Comparison of ENCODE assay signal across 9 cellular contexts in genomic region chr14:50741571-50741970, GRCh38.
DNase-seq lines count a peak whose midpoint lies in the region; ATAC-seq and TF ChIP-seq lines count a peak whose summit lies in the region.
"Had no signal": no experiment of that assay in that cellular context is flagged by ENCODE, and none has a peak within 500 bp of the region (broad histone marks: within the 10 kb centered on the region; RNA-seq: fewer than 3 reads in every experiment).

No MANE protein-coding gene starts in this region.

- H3K4me1 ChIP-seq in Caco-2, result no peaks in the 10 kb centered on the region

- H3K27ac Mint-ChIP-seq in activated naive CD4-positive, alpha-beta T cell treated with anti-CD3 and anti-CD28 coated beads for 36 hours, result peak overlapping the region; percentile 36
- H3K27ac Mint-ChIP-seq in stimulated activated naive B cell treated with anti-CD40 and anti-IgM and Interleukin-4, amounts not matched to agents 10 μg/mL and 1 μg/mL and 100 μg/mL, for 72 hours, result peak overlapping the region; percentile 9
- H3K27ac Mint-ChIP-seq in Caco-2 (ENCODE audit: unreplicated experiment), result no peak overlapping the region

- CTCF ChIA-PET in activated naive CD4-positive, alpha-beta T cell treated with anti-CD3 and anti-CD28 coated beads for 36 hours (lab: Charles Lee), result interaction anchor here (0.6 kb wide), 1 partner anchor 141 kb away, joined by 3 read pairs; no protein-coding TSS in a partner anchor
- CTCF ChIA-PET in Caco-2 (lab: Charles Lee), result no interaction called here

- H3K9me3 ChIP-seq in Caco-2, result no peaks in the 10 kb centered on the region
- H3K9me3 ChIP-seq: thyroid gland had no signal

- peak; percentile 17 for DNase-seq in activated naive CD4-positive, alpha-beta T cell treated with anti-CD3 and anti-CD28 coated beads for 36 hours
- no peak for DNase-seq in activated naive CD4-positive, alpha-beta T cell treated with Interleukin-2 at 50 U/mL for 16 hours
- DNase-seq in RPMI8226, result peak; percentile 33
- DNase-seq in dorsolateral prefrontal cortex, result no peak
- no peak for DNase-seq in stimulated activated naive B cell treated with anti-CD40 and anti-IgM and Interleukin-4, amounts not matched to agents 10 μg/mL and 1 μg/mL and 100 μg/mL, for 72 hours
- no peak for DNase-seq in Caco-2
- DNase-seq in sciatic nerve (ENCODE audit: low spot score), result no peak
- no peak for DNase-seq in RKO (ENCODE audit: low spot score)
- DNase-seq: thyroid gland had no signal

- no peaks in the 10 kb centered on the region for H3K27me3 Mint-ChIP-seq in activated naive CD4-positive, alpha-beta T cell treated with anti-CD3 and anti-CD28 coated beads for 36 hours (ENCODE audit: low read depth)
- no peaks in the 10 kb centered on the region for H3K27me3 Mint-ChIP-seq in stimulated activated naive B cell treated with anti-CD40 and anti-IgM and Interleukin-4, amounts not matched to agents 10 μg/mL and 1 μg/mL and 100 μg/mL, for 72 hours
- H3K27me3 Mint-ChIP-seq in Caco-2 (ENCODE audit: insufficient read depth, unreplicated experiment), result no peaks in the 10 kb centered on the region

- H3K4me3 ChIP-seq in dorsolateral prefrontal cortex (no peak overlapping the region), Caco-2 (ENCODE audit: low read depth, low read length) (no peak overlapping the region)
- H3K4me3 ChIP-seq: thyroid gland had no signal

- H3K27me3 ChIP-seq in dorsolateral prefrontal cortex (no peaks in the 10 kb centered on the region), Caco-2 (replicated peaks; ENCODE audit: control insufficient read depth, insufficient read depth, low read length) (no peaks in the 10 kb centered on the region)
- H3K27me3 ChIP-seq: thyroid gland had no signal

- no peak overlapping the region for H3K4me3 Mint-ChIP-seq in activated naive CD4-positive, alpha-beta T cell treated with anti-CD3 and anti-CD28 coated beads for 36 hours
- no peak overlapping the region for H3K4me3 Mint-ChIP-seq in stimulated activated naive B cell treated with anti-CD40 and anti-IgM and Interleukin-4, amounts not matched to agents 10 μg/mL and 1 μg/mL and 100 μg/mL, for 72 hours
- H3K4me3 Mint-ChIP-seq in Caco-2 (ENCODE audit: unreplicated experiment), result no peak overlapping the region

- H3K27ac ChIP-seq in dorsolateral prefrontal cortex, result peak overlapping the region in 48 of 59 donors; percentile 6 to 90 (median 60)
- H3K27ac ChIP-seq: thyroid gland had no signal

- no TSS peak for BruUV-seq in Caco-2 (replicated peaks; lab: Mats Ljungman, UMichigan)

- H3K9me3 Mint-ChIP-seq in activated naive CD4-positive, alpha-beta T cell treated with anti-CD3 and anti-CD28 coated beads for 36 hours, result no peaks in the 10 kb centered on the region
- no peaks in the 10 kb centered on the region for H3K9me3 Mint-ChIP-seq in stimulated activated naive B cell treated with anti-CD40 and anti-IgM and Interleukin-4, amounts not matched to agents 10 μg/mL and 1 μg/mL and 100 μg/mL, for 72 hours
- no peaks in the 10 kb centered on the region for H3K9me3 Mint-ChIP-seq in Caco-2 (ENCODE audit: unreplicated experiment)

- TF ChIP-seq CTCF in dorsolateral prefrontal cortex (IDR thresholded peaks at IDR 0.05 in 54 of 56, conservative IDR thresholded peaks at IDR 0.05 in 2 of 56; ENCODE audit: low read depth in 1 of 56, partially characterized antibody in 56 of 56), result no peak
- no peak for TF ChIP-seq CTCF in Caco-2 (IDR thresholded peaks at IDR 0.05; ENCODE audit: insufficient read depth in 1 of 2, low read depth in 1 of 2, low read length in 1 of 2, severe bottlenecking in 1 of 2, unreplicated experiment in 1 of 2)

- POLR2A ChIA-PET in Caco-2 (lab: Charles Lee), result no interaction called here

- peaks cover 36% of the 10 kb centered on the region for H3K4me1 Mint-ChIP-seq in activated naive CD4-positive, alpha-beta T cell treated with anti-CD3 and anti-CD28 coated beads for 36 hours (ENCODE audit: low read depth)
- H3K4me1 Mint-ChIP-seq in stimulated activated naive B cell treated with anti-CD40 and anti-IgM and Interleukin-4, amounts not matched to agents 10 μg/mL and 1 μg/mL and 100 μg/mL, for 72 hours, result peaks cover 4 to 11% of the 10 kb centered on the region in 2 donors
- H3K4me1 Mint-ChIP-seq in Caco-2 (ENCODE audit: low read depth, unreplicated experiment), result no peaks in the 10 kb centered on the region

- intact Hi-C loops in activated naive CD4-positive, alpha-beta T cell treated with anti-CD3 and anti-CD28 coated beads for 36 hours (cut with micrococcal nuclease), result loop anchor here (1.0 kb wide), 3 partner anchors 15 to 181 kb away; partner anchors contain the start of gene ATL1
- intact Hi-C loops in dorsolateral prefrontal cortex (cut with DNase I), result no loop called here
- intact Hi-C loops in Caco-2 (cut with micrococcal nuclease; ENCODE audit: unreplicated experiment), result no loop called here
- intact Hi-C loops in sciatic nerve (cut with DNase I), result no loop called here

- no peak for ATAC-seq in stimulated activated naive B cell treated with anti-CD40 and anti-IgM and Interleukin-4, amounts not matched to agents 10 μg/mL and 1 μg/mL and 100 μg/mL, for 72 hours (replicated peaks)
- no peak for ATAC-seq in sciatic nerve

- H3K36me3 Mint-ChIP-seq in activated naive CD4-positive, alpha-beta T cell treated with anti-CD3 and anti-CD28 coated beads for 36 hours (ENCODE audit: low read depth), result peaks cover 36% of the 10 kb centered on the region
- peaks cover 35 to 59% of the 10 kb centered on the region in 2 donors for H3K36me3 Mint-ChIP-seq in stimulated activated naive B cell treated with anti-CD40 and anti-IgM and Interleukin-4, amounts not matched to agents 10 μg/mL and 1 μg/mL and 100 μg/mL, for 72 hours
- H3K36me3 Mint-ChIP-seq in Caco-2 (ENCODE audit: insufficient read depth, unreplicated experiment), result no peaks in the 10 kb centered on the region

- no peaks in the 10 kb centered on the region for H3K36me3 ChIP-seq in Caco-2 (ENCODE audit: control insufficient read depth, insufficient read depth, low read length)

Comparison
In these comparisons a context has a peak if more than half of its experiments do, and no peak if none do; other contexts are left out.
1. DNase-seq: peak in activated naive CD4-positive, alpha-beta T cell treated with anti-CD3 and anti-CD28 coated beads for 36 hours (single experiment) and RPMI8226 (single experiment); none in activated naive CD4-positive, alpha-beta T cell treated with Interleukin-2 at 50 U/mL for 16 hours (single experiment), dorsolateral prefrontal cortex (0 of 10), stimulated activated naive B cell treated with anti-CD40 and anti-IgM and Interleukin-4, amounts not matched to agents 10 μg/mL and 1 μg/mL and 100 μg/mL, for 72 hours (single experiment), Caco-2 (0 of 2), sciatic nerve (single experiment) and RKO (single experiment).